ENCODE assay signal across 8 cellular contexts in genomic region chr1:44723496-44724407, GRCh38.
A peak's percentile ranks its signal among the peaks of the same experiment; 100 is the strongest.
DNase-seq lines count a peak whose midpoint lies in the region; ATAC-seq and TF ChIP-seq lines count a peak whose summit lies in the region.

No MANE protein-coding gene starts in this region.

- DNase-seq in GM10266 (ENCODE audit: extremely low spot score), result peak; percentile 77
- peak; percentile 93 for DNase-seq in NOMO-1 treated with DMSO at 0.1 percent for 48 hours (lab: John Stamatoyannopoulos, UW; ENCODE audit: unreplicated experiment)
- peak; percentile 36 for DNase-seq in activated T-cell treated with anti-CD3 and anti-CD28 coated beads, Interleukin-2, amount 50 U/mL, for 1 hour
- DNase-seq in stimulated activated CD4-positive, alpha-beta T cell treated with anti-CD3 and anti-CD28 coated beads, Interleukin-12 subunit alpha, Interleukin-12 subunit beta, amount 100 ng/mL, for 4 hours, result peak; percentile 57
- no peak for DNase-seq in NCI-H345 (lab: John Stamatoyannopoulos, UW)
- DNase-seq in NCI-H2196 (lab: John Stamatoyannopoulos, UW; ENCODE audit: unreplicated experiment), result no peak

- ATAC-seq in HG03442 (IDR thresholded peaks at IDR 0.05; ENCODE audit: unreplicated experiment), result no peak
- ATAC-seq in GM19023 (IDR thresholded peaks at IDR 0.05; ENCODE audit: unreplicated experiment), result no peak

- TF ChIP-seq CTCF in GM10266 (IDR thresholded peaks at IDR 0.05; ENCODE audit: control insufficient read depth, insufficient read depth, low read depth, missing control alignments), result no peak

Comparison
In these comparisons a context has a peak if more than half of its experiments do, and no peak if none do; other contexts are left out.
1. DNase-seq: peak in GM10266 (single experiment), NOMO-1 treated with DMSO at 0.1 percent for 48 hours (single experiment), activated T-cell treated with anti-CD3 and anti-CD28 coated beads, Interleukin-2, amount 50 U/mL, for 1 hour (single experiment) and stimulated activated CD4-positive, alpha-beta T cell treated with anti-CD3 and anti-CD28 coated beads, Interleukin-12 subunit alpha, Interleukin-12 subunit beta, amount 100 ng/mL, for 4 hours (single experiment); none in NCI-H345 (single experiment) and NCI-H2196 (single experiment).